ENCODE assay signal across 8 cellular contexts in genomic region chr16:1771864-1772361, GRCh38. TPM values are rescaled to one million over a fixed set of nuclear protein-coding genes. Genes with fewer than 3 reads are reported as not detected.
DNase-seq lines count a peak whose midpoint lies in the region; ATAC-seq and TF ChIP-seq lines count a peak whose summit lies in the region.

No MANE protein-coding gene starts in this region.

- peak overlapping the region; percentile 90 for H2AK5ac ChIP-seq in neuronal stem cell (ENCODE audit: low read depth, low read length)

- peak overlapping the region; percentile 93 for H3K4me3 ChIP-seq in Caco-2 (ENCODE audit: low read depth, low read length)
- H3K4me3 ChIP-seq in effector memory CD4-positive, alpha-beta T cell (ENCODE audit: insufficient read depth, low read depth, low read length, poor library complexity, severe bottlenecking): peak overlapping the region; percentile 95
- H3K4me3 ChIP-seq in neuronal stem cell (ENCODE audit: low read length in 2 of 2): peak overlapping the region; percentile 99

- peak overlapping the region; percentile 99 for H3K9ac ChIP-seq in neuronal stem cell (ENCODE audit: low read depth, low read length, poor library complexity)

- no peaks in the 10 kb centered on the region for H3K36me3 ChIP-seq in Caco-2 (ENCODE audit: control insufficient read depth, insufficient read depth, low read length)
- H3K36me3 ChIP-seq in effector memory CD4-positive, alpha-beta T cell (ENCODE audit: control insufficient read depth, insufficient read depth, low read length): peaks cover 34% of the 10 kb centered on the region
- peaks cover 28 to 65% of the 10 kb centered on the region in 2 donors for H3K36me3 ChIP-seq in neuronal stem cell (replicated peaks in 1 of 2; ENCODE audit: control insufficient read depth in 2 of 2, insufficient read depth in 2 of 2, low read length in 2 of 2)

- H3K4ac ChIP-seq in neuronal stem cell (ENCODE audit: low read length): peak overlapping the region; percentile 53

- no peak for ATAC-seq in HG02623 (IDR thresholded peaks at IDR 0.05; ENCODE audit: unreplicated experiment)

- H4K8ac ChIP-seq in neuronal stem cell (ENCODE audit: low read depth, low read length): no peak overlapping the region

- H3K9me3 Mint-ChIP-seq in Caco-2 (ENCODE audit: unreplicated experiment): no peaks in the 10 kb centered on the region

- H3K27ac Mint-ChIP-seq in Caco-2 (ENCODE audit: unreplicated experiment): peak overlapping the region; percentile 58

- H2BK120ac ChIP-seq in neuronal stem cell (ENCODE audit: low read depth, low read length): peak overlapping the region; percentile 67

- H2BK5ac ChIP-seq in neuronal stem cell (ENCODE audit: low read length): no peak overlapping the region

- peaks cover 76% of the 10 kb centered on the region for H3K36me3 Mint-ChIP-seq in Caco-2 (ENCODE audit: insufficient read depth, unreplicated experiment)

- H3K27me3 Mint-ChIP-seq in Caco-2 (ENCODE audit: insufficient read depth, unreplicated experiment): no peaks in the 10 kb centered on the region

- peak overlapping the region; percentile 100 for H2AFZ ChIP-seq in neuronal stem cell (ENCODE audit: low read length)

- CTCF ChIA-PET in Caco-2 (lab: Charles Lee): interaction anchor here (1.6 kb wide), 1 partner anchor 11 kb away, joined by 14 read pairs; the partner anchor contains the start of genes NUBP2 and SPSB3

- BruUV-seq in Caco-2 (replicated peaks; lab: Mats Ljungman, UMichigan): TSS peak; percentile 90

- no peak for TF ChIP-seq CTCF in Caco-2 (IDR thresholded peaks at IDR 0.05; ENCODE audit: insufficient read depth in 1 of 2, low read depth in 1 of 2, low read length in 1 of 2, severe bottlenecking in 1 of 2, unreplicated experiment in 1 of 2)

- POLR2A ChIA-PET in Caco-2 (lab: Charles Lee): interaction anchor here (2.0 kb wide), 1 partner anchor 11 kb away, joined by 18 read pairs; the partner anchor contains the start of genes NUBP2 and SPSB3

- H2BK12ac ChIP-seq in neuronal stem cell (ENCODE audit: low read length): peak overlapping the region; percentile 30

- peak overlapping the region; percentile 56 for H3K14ac ChIP-seq in neuronal stem cell (ENCODE audit: low read length)

- H3K4me2 ChIP-seq in neuronal stem cell (ENCODE audit: insufficient read depth, low read length, poor library complexity, severe bottlenecking): peak overlapping the region; percentile 98

- H3K4me1 Mint-ChIP-seq in Caco-2 (ENCODE audit: low read depth, unreplicated experiment): no peaks in the 10 kb centered on the region

- intact Hi-C loops in Caco-2 (cut with micrococcal nuclease; ENCODE audit: unreplicated experiment): no loop called here

- peak overlapping the region; percentile 99 for H3K23ac ChIP-seq in neuronal stem cell (ENCODE audit: low read depth, low read length, poor library complexity)

- H3K4me1 ChIP-seq in Caco-2 (peaks cover 8% of the 10 kb centered on the region), neuronal stem cell (ENCODE audit: control insufficient read depth in 2 of 2, insufficient read depth in 1 of 2, low read depth in 1 of 2, low read length in 2 of 2) (peaks cover 12% of the 10 kb centered on the region in 2 donors)
- peaks cover 27% of the 10 kb centered on the region for H3K4me1 ChIP-seq in effector memory CD4-positive, alpha-beta T cell (ENCODE audit: control insufficient read depth, insufficient read depth, low read length, poor library complexity, severe bottlenecking)

- DNase-seq in Caco-2 (no peak), NAMALWA (ENCODE audit: low spot score) (peak; percentile 49), neuronal stem cell (ENCODE audit: low spot score) (peak; percentile 24), erythroblast (lab: John Stamatoyannopoulos, UW) (no peak), retina (no peak), OCI-M2 (lab: John Stamatoyannopoulos, UW; ENCODE audit: unreplicated experiment) (no peak)
- no peak for DNase-seq in effector memory CD4-positive, alpha-beta T cell

- WGBS in neuronal stem cell (ENCODE audit: extremely low coverage in 2 of 2, insufficient read length in 2 of 2, insufficient replicate concordance in 1 of 2), 2 donors: no CpG with 5 or more reads among the region's 22 CpGs

- H3K79me1 ChIP-seq in neuronal stem cell (ENCODE audit: low read depth, low read length): peaks cover 30% of the 10 kb centered on the region

- H3K27ac ChIP-seq in effector memory CD4-positive, alpha-beta T cell (ENCODE audit: insufficient read depth, low read length, poor library complexity, severe bottlenecking): peak overlapping the region; percentile 82
- H3K27ac ChIP-seq in neuronal stem cell (replicated peaks; ENCODE audit: low read length): peak overlapping the region; percentile 26

- no peaks in the 10 kb centered on the region for H3K9me3 ChIP-seq in Caco-2
- no peaks in the 10 kb centered on the region for H3K9me3 ChIP-seq in effector memory CD4-positive, alpha-beta T cell (ENCODE audit: control insufficient read depth, low read length)
- H3K9me3 ChIP-seq in neuronal stem cell (replicated peaks in 1 of 2; ENCODE audit: control insufficient read depth in 2 of 2, insufficient read depth in 1 of 2, low read depth in 1 of 2, low read length in 2 of 2): no peaks in the 10 kb centered on the region

- no peaks in the 10 kb centered on the region for H3K27me3 ChIP-seq in Caco-2 (replicated peaks; ENCODE audit: control insufficient read depth, insufficient read depth, low read length)
- H3K27me3 ChIP-seq in effector memory CD4-positive, alpha-beta T cell (replicated peaks; ENCODE audit: control insufficient read depth, insufficient read depth, low read length, poor library complexity, severe bottlenecking): no peaks in the 10 kb centered on the region
- no peaks in the 10 kb centered on the region for H3K27me3 ChIP-seq in neuronal stem cell (ENCODE audit: control insufficient read depth in 3 of 3, insufficient read depth in 3 of 3, low read depth in 1 of 3, low read length in 3 of 3)

- peak overlapping the region; percentile 78 for H3K4me3 Mint-ChIP-seq in Caco-2 (ENCODE audit: unreplicated experiment)

- TF ChIP-seq POLR2A in erythroblast (IDR thresholded peaks at IDR 0.05; ENCODE audit: low read length): no peak

- H3K18ac ChIP-seq in neuronal stem cell (ENCODE audit: low read length): peak overlapping the region; percentile 76

- H4K91ac ChIP-seq in neuronal stem cell (ENCODE audit: low read depth, low read length, poor library complexity): no peak overlapping the region

- peak overlapping the region; percentile 24 for H2BK15ac ChIP-seq in neuronal stem cell (ENCODE audit: low read length)

RNA-seq across cellular contexts. Expression of gene NME3, which starts 0.6 kb away (rescaled TPM):
- total RNA-seq in Caco-2 (2022): 5.8 and 7.0 TPM in 2 replicates
- 38.5 TPM for polyA plus RNA-seq in neuronal stem cell (2013, experiment 1 of 2)
- 35.4 TPM for polyA plus RNA-seq in neuronal stem cell (2013, experiment 2 of 2)

RNA-seq across cellular contexts. Expression of gene EME2, which starts 0.7 kb away (rescaled TPM):
- 24.1 and 26.7 TPM in 2 replicates for total RNA-seq in Caco-2 (2022)
- 3.6 TPM for polyA plus RNA-seq in neuronal stem cell (2013, experiment 1 of 2)
- 3.3 TPM for polyA plus RNA-seq in neuronal stem cell (2013, experiment 2 of 2)

RNA-seq across cellular contexts. Expression of gene MRPS34, which starts 1.0 kb away (rescaled TPM):
- total RNA-seq in Caco-2 (2022): 105 and 109 TPM in 2 replicates
- 108 TPM for polyA plus RNA-seq in neuronal stem cell (2013, experiment 1 of 2)
- polyA plus RNA-seq in neuronal stem cell (2013, experiment 2 of 2): 110 TPM

RNA-seq across cellular contexts. Expression of gene SPSB3, which starts 10.5 kb away (rescaled TPM):
- 26.0 and 28.0 TPM in 2 replicates for total RNA-seq in Caco-2 (2022)
- polyA plus RNA-seq in neuronal stem cell (2013, experiment 1 of 2): 25.2 TPM
- polyA plus RNA-seq in neuronal stem cell (2013, experiment 2 of 2): 23.3 TPM

RNA-seq across cellular contexts. Expression of gene NUBP2, which starts 10.8 kb away (rescaled TPM):
- total RNA-seq in Caco-2 (2022): 61.9 and 65.3 TPM in 2 replicates
- polyA plus RNA-seq in neuronal stem cell (2013, experiment 1 of 2): 52.2 TPM
- polyA plus RNA-seq in neuronal stem cell (2013, experiment 2 of 2): 50.6 TPM

Comparison
In these comparisons a context has a peak if more than half of its experiments do, and no peak if none do; other contexts are left out.
1. DNase-seq: peak in NAMALWA (single experiment) and neuronal stem cell (single experiment); none in Caco-2 (0 of 2), effector memory CD4-positive, alpha-beta T cell (0 of 3), erythroblast (0 of 2), retina (single experiment) and OCI-M2 (single experiment).
2. Peak in every context shown above with its lines, with median percentiles within 50 percentile points of each other: H3K4me3 ChIP-seq.